ENCODE assay signal across 8 cellular contexts in genomic region chr10:50552771-50553535, GRCh38.
A peak's percentile ranks its signal among the peaks of the same experiment; 100 is the strongest.
DNase-seq lines count a peak whose midpoint lies in the region; TF ChIP-seq lines count a peak whose summit lies in the region.

No MANE protein-coding gene starts in this region.

- no peaks in the 10 kb centered on the region for H3K36me3 ChIP-seq in ascending aorta
- no peaks in the 10 kb centered on the region for H3K36me3 ChIP-seq in mesenchymal stem cell (ENCODE audit: control insufficient read depth in 1 of 2, insufficient read depth in 2 of 2, low read depth in 1 of 2, low read length in 2 of 2)

- H3K9me3 ChIP-seq in ascending aorta, result no peaks in the 10 kb centered on the region
- H3K9me3 ChIP-seq in mesenchymal stem cell (ENCODE audit: control insufficient read depth, low read length), result no peaks in the 10 kb centered on the region

- no peak overlapping the region for H2BK15ac ChIP-seq in mesenchymal stem cell (ENCODE audit: low read depth, poor library complexity, severe bottlenecking)

- H2BK5ac ChIP-seq in mesenchymal stem cell (ENCODE audit: low read depth, low read length, poor library complexity, severe bottlenecking), result no peak overlapping the region

- intact Hi-C loops in ascending aorta (cut with DNase I), result loop anchor here (5.0 kb wide), 1 partner anchor 121 kb away; no protein-coding TSS in a partner anchor

- peak; percentile 14 for DNase-seq in stimulated activated CD4-positive, alpha-beta T cell treated with anti-CD3 and anti-CD28 coated beads, Interleukin-4, amount 100 ng/mL, for 24 hours
- no peak for DNase-seq in stimulated activated CD4-positive, alpha-beta T cell treated with anti-CD3 and anti-CD28 coated beads, Interleukin-2, amount 100 ng/mL, for 48 hours
- DNase-seq in HUDEP-2 (lab: John Stamatoyannopoulos, UW; ENCODE audit: unreplicated experiment in 76 of 76) (peak in 47 of 76 experiments; percentile 6 to 64 (median 31)), ascending aorta (ENCODE audit: low spot score in 2 of 2) (no peak), mesenchymal stem cell (peak; percentile 28), NCI-H345 (lab: John Stamatoyannopoulos, UW) (no peak), islet precursor cell (no peak)
- no peak for DNase-seq in stimulated activated CD4-positive, alpha-beta T cell treated with anti-CD3 and anti-CD28 coated beads, Interleukin-4, amount 100 ng/mL, for 4 hours

- peaks cover 17% of the 10 kb centered on the region for H3K79me1 ChIP-seq in mesenchymal stem cell (replicated peaks; ENCODE audit: low read length, poor library complexity, severe bottlenecking)

- no peak overlapping the region for H4K91ac ChIP-seq in mesenchymal stem cell (ENCODE audit: low read length)

- H3K4me3 ChIP-seq in ascending aorta (no peak overlapping the region), mesenchymal stem cell (ENCODE audit: insufficient read depth in 1 of 2, low read depth in 1 of 2, low read length in 2 of 2) (no peak overlapping the region)

- H3K18ac ChIP-seq in mesenchymal stem cell (ENCODE audit: low read depth in 1 of 2, low read length in 2 of 2), result no peak overlapping the region

- no peak overlapping the region for H2BK120ac ChIP-seq in mesenchymal stem cell (ENCODE audit: low read depth, low read length)

- H3K27ac ChIP-seq in ascending aorta (peak overlapping the region; percentile 69 to 72), mesenchymal stem cell (ENCODE audit: low read length, poor library complexity, severe bottlenecking) (no peak overlapping the region)

- peak in 1 of 3 experiments; percentile 30 for TF ChIP-seq CTCF in ascending aorta (IDR thresholded peaks at IDR 0.05)

- 86% methylated on average over 3 of the region's 4 CpGs for WGBS in mesenchymal stem cell

- H3K23ac ChIP-seq in mesenchymal stem cell (ENCODE audit: low read length in 2 of 2), result no peak overlapping the region

- H3K14ac ChIP-seq in mesenchymal stem cell (ENCODE audit: low read length in 2 of 2), result no peak overlapping the region

- no peak overlapping the region for H3K9ac ChIP-seq in mesenchymal stem cell (ENCODE audit: low read length)

- H2AK5ac ChIP-seq in mesenchymal stem cell (ENCODE audit: low read length, severe bottlenecking), result no peak overlapping the region

- H2BK12ac ChIP-seq in mesenchymal stem cell (ENCODE audit: low read length in 2 of 2), result no peak overlapping the region

- H3K27me3 ChIP-seq in ascending aorta (no peaks in the 10 kb centered on the region), mesenchymal stem cell (ENCODE audit: control insufficient read depth in 1 of 2, insufficient read depth in 1 of 2, low read length in 2 of 2) (no peaks in the 10 kb centered on the region)

- H3K4me2 ChIP-seq in mesenchymal stem cell (ENCODE audit: low read length, poor library complexity, severe bottlenecking), result no peak overlapping the region

- no peak overlapping the region for H3K4ac ChIP-seq in mesenchymal stem cell (ENCODE audit: low read depth in 1 of 2, low read length in 2 of 2)

- no peak overlapping the region for H2AFZ ChIP-seq in mesenchymal stem cell (ENCODE audit: low read depth, low read length)

- peaks cover 14 to 55% of the 10 kb centered on the region in 2 donors for H3K4me1 ChIP-seq in ascending aorta
- H3K4me1 ChIP-seq in mesenchymal stem cell (ENCODE audit: control insufficient read depth, insufficient read depth, low read depth, low read length), result no peaks in the 10 kb centered on the region

- H4K8ac ChIP-seq in mesenchymal stem cell (ENCODE audit: low read length), result no peak overlapping the region

Comparison
In these comparisons a context has a peak if more than half of its experiments do, and no peak if none do; other contexts are left out.
1. DNase-seq: peak in stimulated activated CD4-positive, alpha-beta T cell treated with anti-CD3 and anti-CD28 coated beads, Interleukin-4, amount 100 ng/mL, for 24 hours (single experiment), HUDEP-2 (47 of 76) and mesenchymal stem cell (single experiment); none in stimulated activated CD4-positive, alpha-beta T cell treated with anti-CD3 and anti-CD28 coated beads, Interleukin-2, amount 100 ng/mL, for 48 hours (0 of 2), ascending aorta (0 of 2), NCI-H345 (single experiment), islet precursor cell (single experiment) and stimulated activated CD4-positive, alpha-beta T cell treated with anti-CD3 and anti-CD28 coated beads, Interleukin-4, amount 100 ng/mL, for 4 hours (0 of 2).